8 cellular contexts compared by ENCODE assay signal in genomic region chr19:1408300-1409203, GRCh38. TPM values are rescaled to one million over a fixed set of nuclear protein-coding genes. Genes with fewer than 3 reads are reported as not detected.
DNase-seq lines count a peak whose midpoint lies in the region; ATAC-seq and TF ChIP-seq lines count a peak whose summit lies in the region.

No MANE protein-coding gene starts in this region.

- H3K36me3 ChIP-seq in Panc1 (ENCODE audit: control insufficient read depth, insufficient read depth, low read length) (no peaks in the 10 kb centered on the region; the same call in 1 of the 2 replicates), heart left ventricle (peaks cover 0 to 23% (median 9%) of the 10 kb centered on the region in 9 donors)

- 1 to 2% (median 1%) methylated on average over 25 to 69 of the region's 69 CpGs for WGBS in heart left ventricle, 4 donors

- CTCF ChIA-PET in Panc1 (lab: Charles Lee) = no interaction called here

- TF ChIP-seq CTCF in Panc1 (IDR thresholded peaks at IDR 0.05) (no peak), heart left ventricle (IDR thresholded peaks at IDR 0.05) (no peak)

- DNase-seq in DMS79 treated with DMSO at 0.1 percent for 48 hours (lab: John Stamatoyannopoulos, UW) = peak; percentile 18
- no peak for DNase-seq in DMS79 (lab: John Stamatoyannopoulos, UW)
- DNase-seq in Panc1 (ENCODE audit: low read depth, low spot score) = no peak
- peak; percentile 62 for DNase-seq in activated naive CD4-positive, alpha-beta T cell treated with anti-CD3 and anti-CD28 coated beads, Interleukin-2, amount 50 U/mL, for 16 hours
- peak in 4 of 5 donors; percentile 59 to 72 (median 63) for DNase-seq in heart left ventricle
- peak; percentile 37 for DNase-seq in renal cortical epithelial cell (ENCODE audit: low read depth)
- no peak for DNase-seq in cortex of kidney (lab: John Stamatoyannopoulos, UW)

- BruUV-seq in Panc1 (replicated peaks; lab: Mats Ljungman, UMichigan) = TSS peak; percentile 66

- in situ Hi-C loops in Panc1 (cut with HindIII; ENCODE audit: low pct_unique_long_range_greater_than_20kb, low sequenced_read_pairs) = no loop called here

- H3K4me1 ChIP-seq in Panc1 (ENCODE audit: control insufficient read depth, insufficient read depth, low read length) = peaks cover 32% of the 10 kb centered on the region
- peaks cover 24 to 60% (median 49%) of the 10 kb centered on the region in 12 donors for H3K4me1 ChIP-seq in heart left ventricle

- intact Hi-C loops in Panc1 (cut with micrococcal nuclease; ENCODE audit: unreplicated experiment) (no loop called here), heart left ventricle (cut with DNase I) (loop anchor here in 3 of 10 donors (5.0 to 10.0 kb wide), 2 partner anchors 134 to 184 kb away; partner anchors contain the start of genes FAM174C (in 2 of the 3) and MBD3 (in 1 of the 3))

- TF ChIP-seq POLR2A in heart left ventricle (IDR thresholded peaks at IDR 0.05) = no peak

- H3K4me3 ChIP-seq in Panc1 (ENCODE audit: low read depth in 2 of 2, low read length in 2 of 2) = peak overlapping the region; percentile 77
- peak overlapping the region; percentile 82 to 100 (median 96) for H3K4me3 ChIP-seq in heart left ventricle

- H3K27ac ChIP-seq in Panc1 (ENCODE audit: low read length) = peak overlapping the region; percentile 81
- H3K27ac ChIP-seq in heart left ventricle = peak overlapping the region; percentile 87 to 98 (median 94)

- H3K27me3 ChIP-seq in Panc1 (ENCODE audit: control insufficient read depth, insufficient read depth, low read length) (no peaks in the 10 kb centered on the region), heart left ventricle (no peaks in the 10 kb centered on the region)

- H3K9me3 ChIP-seq in Panc1 (ENCODE audit: control insufficient read depth, insufficient read depth, low read depth, low read length) = no peaks in the 10 kb centered on the region
- no peaks in the 10 kb centered on the region for H3K9me3 ChIP-seq in heart left ventricle

- ATAC-seq in Panc1 = no peak
- peak in 3 of 4 donors; percentile 1 to 27 (median 6) for ATAC-seq in heart left ventricle
- no peak for ATAC-seq in HG02623 (IDR thresholded peaks at IDR 0.05; ENCODE audit: unreplicated experiment)

- POLR2A ChIA-PET in Panc1 (lab: Charles Lee) = no interaction called here

RNA-seq across cellular contexts. Expression of gene DAZAP1, which starts 1.2 kb away (rescaled TPM):
- total RNA-seq in Panc1 (2021; ENCODE audit: unreplicated experiment) (195 TPM), heart left ventricle (100 to 1,000 TPM in 1 of 9 donors, 10 to 100 TPM in 8; 36.8 to 124 (median 78.5) TPM), renal cortical epithelial cell (49.2 and 96.9 TPM in 2 replicates)
- polyA plus RNA-seq in Panc1 (2012; ENCODE audit: insufficient read length) = 137 TPM
- polyA plus RNA-seq in heart left ventricle = 100 to 1,000 TPM in 1 of 2 donors, 10 to 100 TPM in 1; 65.8 to 128 TPM

RNA-seq across cellular contexts. Expression of gene GAMT, which starts 7.2 kb away (rescaled TPM):
- total RNA-seq in Panc1 (2021; ENCODE audit: unreplicated experiment) (21.2 TPM), heart left ventricle (100 to 1,000 TPM in 1 of 9 donors, 10 to 100 TPM in 8; 35.9 to 167 (median 62.5) TPM), renal cortical epithelial cell (13.4 and 15.4 TPM in 2 replicates)
- polyA plus RNA-seq in Panc1 (2012; ENCODE audit: insufficient read length) = 52.6 TPM
- 100 to 1,000 TPM in 1 of 2 donors, 10 to 100 TPM in 1; 21.9 to 180 TPM for polyA plus RNA-seq in heart left ventricle

RNA-seq across cellular contexts. Expression of gene NDUFS7, which starts 24.8 kb away (rescaled TPM):
- total RNA-seq in Panc1 (2021; ENCODE audit: unreplicated experiment) (73.0 TPM), heart left ventricle (100 to 1,000 TPM; 205 to 717 (median 336) TPM), renal cortical epithelial cell (56.8 and 70.2 TPM in 2 replicates)
- polyA plus RNA-seq in Panc1 (2012; ENCODE audit: insufficient read length) = 132 TPM
- polyA plus RNA-seq in heart left ventricle = 100 to 1,000 TPM; 251 to 634 TPM

RNA-seq across cellular contexts. Expression of gene RPS15, which starts 29.6 kb away (rescaled TPM):
- total RNA-seq in Panc1 (2021; ENCODE audit: unreplicated experiment) = 1,067 TPM
- polyA plus RNA-seq in Panc1 (2012; ENCODE audit: insufficient read length) = 2,091 TPM
- 1,000 to 10,000 TPM in 2 of 9 donors, 100 to 1,000 TPM in 7; 468 to 2,348 (median 669) TPM for total RNA-seq in heart left ventricle
- 1,000 to 10,000 TPM; 2,165 to 2,683 TPM for polyA plus RNA-seq in heart left ventricle
- total RNA-seq in renal cortical epithelial cell = 442 and 500 TPM in 2 replicates

RNA-seq across cellular contexts. Expression of gene APC2, which starts 41.4 kb away (rescaled TPM):
- 11.9 TPM for total RNA-seq in Panc1 (2021; ENCODE audit: unreplicated experiment)
- polyA plus RNA-seq in Panc1 (2012; ENCODE audit: insufficient read length) = 14.5 TPM
- total RNA-seq in heart left ventricle = under 1 TPM in 8 of 9 donors, not detected in 1; 0.04 to 0.72 (median 0.14) TPM
- under 1 TPM; 0.07 to 0.08 TPM for polyA plus RNA-seq in heart left ventricle
- total RNA-seq in renal cortical epithelial cell = 0.05 TPM in 1 of 2 replicates, not detected in the other

Comparison
In these comparisons a context has a peak if more than half of its experiments do, and no peak if none do; other contexts are left out.
1. DNase-seq: peak in DMS79 treated with DMSO at 0.1 percent for 48 hours (single experiment), activated naive CD4-positive, alpha-beta T cell treated with anti-CD3 and anti-CD28 coated beads, Interleukin-2, amount 50 U/mL, for 16 hours (single experiment), heart left ventricle (4 of 5) and renal cortical epithelial cell (single experiment); none in DMS79 (single experiment), Panc1 (single experiment) and cortex of kidney (single experiment).
2. ATAC-seq: peak in heart left ventricle (3 of 4); none in Panc1 (single experiment) and HG02623 (single experiment).